Comparison of ENCODE assay signal across 8 cellular contexts in the genomic region with DNA sequence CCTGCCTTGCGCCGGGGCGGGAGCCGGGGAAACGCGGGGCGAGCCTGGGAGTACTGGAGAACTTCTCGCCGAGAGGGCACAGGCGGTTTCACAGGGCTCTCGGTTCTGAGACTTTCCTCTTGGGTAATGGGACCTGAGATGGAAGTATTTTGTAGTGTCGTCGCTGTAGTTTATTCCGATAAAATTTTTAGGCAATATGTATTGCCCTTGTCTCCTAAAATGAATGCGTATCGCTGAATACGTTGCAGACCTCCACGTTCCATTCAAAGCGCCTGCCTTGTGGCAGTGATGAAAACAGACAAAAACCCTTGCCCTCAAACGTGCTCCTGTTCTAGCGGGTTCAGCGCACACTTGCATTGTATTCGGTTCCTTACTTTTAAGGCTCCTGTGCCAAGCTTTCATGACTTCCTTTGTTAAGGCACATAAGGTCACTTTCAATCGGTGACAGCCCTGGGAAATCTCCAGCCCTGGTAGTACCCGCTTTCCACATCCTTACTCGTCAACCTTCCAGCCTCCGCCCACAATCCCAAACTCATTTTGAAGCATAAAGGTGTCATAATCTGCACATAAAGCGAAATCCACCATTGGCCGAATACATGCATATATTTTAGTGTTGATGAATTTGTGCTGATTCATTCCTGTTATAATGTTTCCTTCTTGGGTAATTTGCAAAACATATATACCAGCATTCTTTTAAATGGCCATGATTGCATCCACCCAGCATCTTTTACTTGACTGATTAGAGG. TPM values are rescaled to one million over a fixed set of nuclear protein-coding genes. Genes with fewer than 3 reads are reported as not detected.
A peak's percentile ranks its signal among the peaks of the same experiment; 100 is the strongest.
DNase-seq lines count a peak whose midpoint lies in the region; ATAC-seq, FAIRE-seq and TF ChIP-seq lines count a peak whose summit lies in the region.

No MANE protein-coding gene starts in this region.

- no peak overlapping the region for H2AK5ac ChIP-seq in mesenchymal stem cell (ENCODE audit: low read length, severe bottlenecking)

- H3K23ac ChIP-seq in mesenchymal stem cell (ENCODE audit: low read length in 2 of 2): peak overlapping the region in 1 of 2 experiments; percentile 79

- H2AFZ ChIP-seq in SU-DHL-6 (ENCODE audit: low read depth, low read length, severe bottlenecking) (no peak overlapping the region), mesenchymal stem cell (ENCODE audit: low read depth, low read length) (peak overlapping the region; percentile 97)

- no peaks in the 10 kb centered on the region for H3K9me3 ChIP-seq in SU-DHL-6 (ENCODE audit: insufficient read depth, low read length)
- H3K9me3 ChIP-seq in mesenchymal stem cell (ENCODE audit: control insufficient read depth, low read length): no peaks in the 10 kb centered on the region

- peak overlapping the region; percentile 93 for H4K91ac ChIP-seq in mesenchymal stem cell (ENCODE audit: low read length)

- H3K4me2 ChIP-seq in SU-DHL-6 (ENCODE audit: low read depth, low read length, poor library complexity, severe bottlenecking) (peak overlapping the region; percentile 93), mesenchymal stem cell (ENCODE audit: low read length, poor library complexity, severe bottlenecking) (peak overlapping the region; percentile 89)

- TF ChIP-seq CTCF in SU-DHL-6 (IDR thresholded peaks at IDR 0.05; ENCODE audit: insufficient read depth, low read length, poor library complexity, severe bottlenecking) (no peak), type B pancreatic cell (conservative IDR thresholded peaks at IDR 0.05) (no peak)

- peaks cover 51% of the 10 kb centered on the region for H3K36me3 Mint-ChIP-seq in effector memory CD8-positive, alpha-beta T cell (ENCODE audit: insufficient read depth)
- H3K36me3 Mint-ChIP-seq in type B pancreatic cell: peaks cover 26% of the 10 kb centered on the region

- H3F3A ChIP-seq in SU-DHL-6 (ENCODE audit: insufficient read depth): peaks cover 42% of the 10 kb centered on the region

- H2BK5ac ChIP-seq in mesenchymal stem cell (ENCODE audit: low read depth, low read length, poor library complexity, severe bottlenecking): peak overlapping the region; percentile 84

- no peak overlapping the region for H2BK120ac ChIP-seq in mesenchymal stem cell (ENCODE audit: low read depth, low read length)

- H3K14ac ChIP-seq in mesenchymal stem cell (ENCODE audit: low read length in 2 of 2): no peak overlapping the region

- ATAC-seq in effector memory CD8-positive, alpha-beta T cell (replicated peaks): no peak
- ATAC-seq in HG02973 (IDR thresholded peaks at IDR 0.05; ENCODE audit: unreplicated experiment): no peak

- no peak for FAIRE-seq in HTR-8/SVneo (lab: Jason Lieb, UNC)

- peak overlapping the region; percentile 50 to 97 for H3K18ac ChIP-seq in mesenchymal stem cell (ENCODE audit: low read depth in 1 of 2, low read length in 2 of 2)

- no peaks in the 10 kb centered on the region for H3K27me3 Mint-ChIP-seq in effector memory CD8-positive, alpha-beta T cell
- H3K27me3 Mint-ChIP-seq in type B pancreatic cell: peaks cover 3% of the 10 kb centered on the region

- H3K36me3 ChIP-seq in SU-DHL-6 (ENCODE audit: low read length) (peaks cover 29% of the 10 kb centered on the region), mesenchymal stem cell (ENCODE audit: control insufficient read depth in 1 of 2, insufficient read depth in 2 of 2, low read depth in 1 of 2, low read length in 2 of 2) (peaks cover 0 to 19% of the 10 kb centered on the region in 2 experiments)

- peaks cover 1% of the 10 kb centered on the region for H3K79me1 ChIP-seq in mesenchymal stem cell (replicated peaks; ENCODE audit: low read length, poor library complexity, severe bottlenecking)

- peaks cover 29% of the 10 kb centered on the region for H4K20me1 ChIP-seq in SU-DHL-6 (ENCODE audit: low read depth, low read length)

- peak overlapping the region in 1 of 2 experiments; percentile 68 for H3K4ac ChIP-seq in mesenchymal stem cell (ENCODE audit: low read depth in 1 of 2, low read length in 2 of 2)

- peak overlapping the region; percentile 47 for H4K8ac ChIP-seq in mesenchymal stem cell (ENCODE audit: low read length)

- peaks cover 94% of the 10 kb centered on the region for H3K79me2 ChIP-seq in SU-DHL-6 (ENCODE audit: insufficient read depth, low read length)

- no peak overlapping the region for H2BK12ac ChIP-seq in mesenchymal stem cell (ENCODE audit: low read length in 2 of 2)

- WGBS in mesenchymal stem cell: 1% methylated on average over 25 of the region's 29 CpGs

- H3K4me1 ChIP-seq in mesenchymal stem cell (ENCODE audit: control insufficient read depth, insufficient read depth, low read depth, low read length): peaks cover 2% of the 10 kb centered on the region

- H3K4me1 Mint-ChIP-seq in effector memory CD8-positive, alpha-beta T cell (ENCODE audit: low read depth in 2 of 2): peaks cover 21 to 37% of the 10 kb centered on the region in 2 donors
- H3K4me1 Mint-ChIP-seq in type B pancreatic cell (ENCODE audit: unreplicated experiment): peaks cover 32% of the 10 kb centered on the region

- H3K27ac ChIP-seq in SU-DHL-6 (ENCODE audit: low read depth, low read length) (peak overlapping the region; percentile 87), mesenchymal stem cell (ENCODE audit: low read length, poor library complexity, severe bottlenecking) (peak overlapping the region; percentile 41)

- H3K9me3 Mint-ChIP-seq in effector memory CD8-positive, alpha-beta T cell: no peaks in the 10 kb centered on the region
- H3K9me3 Mint-ChIP-seq in type B pancreatic cell: no peaks in the 10 kb centered on the region

- H3K4me3 ChIP-seq in SU-DHL-6 (ENCODE audit: insufficient read depth, low read length, poor library complexity, severe bottlenecking) (peak overlapping the region; percentile 99), mesenchymal stem cell (ENCODE audit: insufficient read depth in 1 of 2, low read depth in 1 of 2, low read length in 2 of 2) (peak overlapping the region; percentile 94 to 96)

- H3K9ac ChIP-seq in SU-DHL-6 (ENCODE audit: low read length) (peak overlapping the region; percentile 96), mesenchymal stem cell (ENCODE audit: low read length) (peak overlapping the region; percentile 99)

- no peaks in the 10 kb centered on the region for H3K27me3 ChIP-seq in SU-DHL-6 (ENCODE audit: low read length)
- H3K27me3 ChIP-seq in mesenchymal stem cell (ENCODE audit: control insufficient read depth in 1 of 2, insufficient read depth in 1 of 2, low read length in 2 of 2): no peaks in the 10 kb centered on the region

- DNase-seq in activated CD8-positive, alpha-beta memory T cell treated with anti-CD3 and anti-CD28 coated beads for 24 hours: peak; percentile 71
- DNase-seq in activated CD8-positive, alpha-beta memory T cell treated with anti-CD3 and anti-CD28 coated beads, Interleukin-2, amount 50 U/mL, for 4 hours: no peak
- DNase-seq in HTR-8/SVneo (ENCODE audit: insufficient read length, low spot score) (peak; percentile 28), mesenchymal stem cell (peak; percentile 63), type B pancreatic cell (ENCODE audit: extremely low spot score, unreplicated experiment) (no peak)
- peak in 1 of 3 experiments; percentile 19 for DNase-seq in effector memory CD8-positive, alpha-beta T cell

- no peaks in the 10 kb centered on the region for H3K9me2 ChIP-seq in SU-DHL-6 (replicated peaks; ENCODE audit: insufficient read depth, low read length)

- H3K27ac Mint-ChIP-seq in effector memory CD8-positive, alpha-beta T cell: peak overlapping the region; percentile 99
- peak overlapping the region; percentile 100 for H3K27ac Mint-ChIP-seq in type B pancreatic cell

- H3K4me3 Mint-ChIP-seq in effector memory CD8-positive, alpha-beta T cell: peak overlapping the region; percentile 97 to 100
- peak overlapping the region; percentile 97 for H3K4me3 Mint-ChIP-seq in type B pancreatic cell

- H2BK15ac ChIP-seq in mesenchymal stem cell (ENCODE audit: low read depth, poor library complexity, severe bottlenecking): no peak overlapping the region

RNA-seq across cellular contexts. Expression of a gene that starts 0.7 kb away (rescaled TPM):
- polyA plus RNA-seq in mesenchymal stem cell (2013, experiment 1 of 2): 4.1 TPM
- polyA plus RNA-seq in mesenchymal stem cell (2013, experiment 2 of 2): 4.1 TPM
- total RNA-seq in type B pancreatic cell (ENCODE audit: low replicate concordance): 13.0 and 20.3 TPM in 2 replicates

RNA-seq across cellular contexts. Expression of a gene that starts 1.3 kb away (rescaled TPM):
- 352 TPM for polyA plus RNA-seq in mesenchymal stem cell (2013, experiment 1 of 2)
- 352 TPM for polyA plus RNA-seq in mesenchymal stem cell (2013, experiment 2 of 2)
- total RNA-seq in type B pancreatic cell (ENCODE audit: low replicate concordance): 524 and 673 TPM in 2 replicates

Comparison
In these comparisons a context has a peak if more than half of its experiments do, and no peak if none do; other contexts are left out.
1. DNase-seq: peak in activated CD8-positive, alpha-beta memory T cell treated with anti-CD3 and anti-CD28 coated beads for 24 hours (single experiment), HTR-8/SVneo (single experiment) and mesenchymal stem cell (single experiment); none in activated CD8-positive, alpha-beta memory T cell treated with anti-CD3 and anti-CD28 coated beads, Interleukin-2, amount 50 U/mL, for 4 hours (single experiment) and type B pancreatic cell (single experiment).